In genomic region chr13:111353508-111353907, GRCh38 we compare ENCODE assay signal across 34 cellular contexts. TPM values are rescaled to one million over a fixed set of nuclear protein-coding genes. Genes with fewer than 3 reads are reported as not detected.
A peak's percentile ranks its signal among the peaks of the same experiment; 100 is the strongest.
DNase-seq lines count a peak whose midpoint lies in the region; ATAC-seq and TF ChIP-seq lines count a peak whose summit lies in the region.
"Had no signal": no experiment of that assay in that cellular context is flagged by ENCODE, and none has a peak within 500 bp of the region (broad histone marks: within the 10 kb centered on the region; RNA-seq: fewer than 3 reads in every experiment).

No MANE protein-coding gene starts in this region.

- no peak overlapping the region for H3K9ac ChIP-seq in mesenchymal stem cell (ENCODE audit: low read length)
- H3K9ac ChIP-seq: BLaER1; BLaER1 treated with 17β-estradiol and CSF1 and Interleukin-3, amounts not matched to agents 10 nM and 100 nM had no signal

- no peaks in the 10 kb centered on the region for H3K36me3 Mint-ChIP-seq in activated CD4-positive, alpha-beta T cell treated with anti-CD3 and anti-CD28 coated beads, Interleukin-2, amount 10 ng/mL, durations not matched to agents 24 days and 14 days (ENCODE audit: low read depth)
- no peaks in the 10 kb centered on the region for H3K36me3 Mint-ChIP-seq in activated CD4-positive, alpha-beta T cell treated with anti-CD3 and anti-CD28 coated beads for 36 hours (ENCODE audit: low read depth)
- no peaks in the 10 kb centered on the region for H3K36me3 Mint-ChIP-seq in CD8-positive, alpha-beta T cell
- H3K36me3 Mint-ChIP-seq: CD14-positive monocyte had no signal

- H3K4me1 Mint-ChIP-seq in activated CD4-positive, alpha-beta T cell treated with anti-CD3 and anti-CD28 coated beads, Interleukin-2, amount 10 ng/mL, durations not matched to agents 24 days and 14 days = no peaks in the 10 kb centered on the region
- H3K4me1 Mint-ChIP-seq in activated CD4-positive, alpha-beta T cell treated with anti-CD3 and anti-CD28 coated beads for 36 hours = peaks cover 8% of the 10 kb centered on the region
- H3K4me1 Mint-ChIP-seq in CD8-positive, alpha-beta T cell (ENCODE audit: low read depth) = peaks cover 14% of the 10 kb centered on the region
- H3K4me1 Mint-ChIP-seq: B cell, CD14-positive monocyte had no signal

- TF ChIP-seq CTCF in esophagus muscularis mucosa (IDR thresholded peaks at IDR 0.05) (no peak), vagina (IDR thresholded peaks at IDR 0.05) (no peak)
- no peak for TF ChIP-seq CTCF in CD8-positive, alpha-beta T cell (IDR thresholded peaks at IDR 0.05)

- peak; percentile 21 for DNase-seq in activated CD4-positive, alpha-beta T cell treated with anti-CD3 and anti-CD28 coated beads, Interleukin-2, amount 10 ng/mL, durations not matched to agents 24 days and 14 days
- DNase-seq in activated CD4-positive, alpha-beta T cell treated with anti-CD3 and anti-CD28 coated beads for 36 hours = no peak
- DNase-seq in esophagus muscularis mucosa (ENCODE audit: extremely low spot score) = peak; percentile 81
- DNase-seq in vagina (ENCODE audit: extremely low spot score in 2 of 2) = peak; percentile 29 to 67
- no peak for DNase-seq in mesenchymal stem cell
- no peak for DNase-seq in CD8-positive, alpha-beta T cell
- DNase-seq: 8988T; ACHN; AML-193; BE2C; C1 segment of cervical spinal cord; Caco-2; Calu3; CD4-positive, alpha-beta memory T cell; CD4-positive, alpha-beta T cell; CD4-positive, CD25-positive, alpha-beta regulatory T cell; CD8-positive, alpha-beta memory T cell; COR-L47; DMS 273 treated with DMSO at 0.1 percent for 48 hours; DMS153; DMS53; DMS79; DMS79 treated with DMSO at 0.1 percent for 48 hours; DND-41; EL had no signal

- no peaks in the 10 kb centered on the region for H3K27me3 ChIP-seq in esophagus muscularis mucosa
- H3K27me3 ChIP-seq in vagina = no peaks in the 10 kb centered on the region
- H3K27me3 ChIP-seq in mesenchymal stem cell (ENCODE audit: control insufficient read depth in 1 of 2, insufficient read depth in 1 of 2, low read length in 2 of 2) = peaks cover 0 to 16% of the 10 kb centered on the region in 2 experiments
- H3K27me3 ChIP-seq in CD8-positive, alpha-beta T cell (ENCODE audit: insufficient read depth, low read length) = no peaks in the 10 kb centered on the region
- H3K27me3 ChIP-seq: BLaER1; BLaER1 treated with 17β-estradiol and CSF1 and Interleukin-3, amounts not matched to agents 10 nM and 100 nM had no signal

- H3K4me1 ChIP-seq in esophagus muscularis mucosa (no peaks in the 10 kb centered on the region), vagina (no peaks in the 10 kb centered on the region), mesenchymal stem cell (ENCODE audit: control insufficient read depth, insufficient read depth, low read depth, low read length) (no peaks in the 10 kb centered on the region)
- H3K4me1 ChIP-seq in CD8-positive, alpha-beta T cell (ENCODE audit: insufficient read depth, low read length) = no peaks in the 10 kb centered on the region
- H3K4me1 ChIP-seq: A549; BE2C; BLaER1; BLaER1 treated with 17β-estradiol and CSF1 and Interleukin-3, amounts not matched to agents 10 nM and 100 nM; Caco-2 had no signal

- H2AFZ ChIP-seq in mesenchymal stem cell (ENCODE audit: low read depth, low read length) = no peak overlapping the region

- H3K27ac Mint-ChIP-seq in activated CD4-positive, alpha-beta T cell treated with anti-CD3 and anti-CD28 coated beads, Interleukin-2, amount 10 ng/mL, durations not matched to agents 24 days and 14 days = no peak overlapping the region
- H3K27ac Mint-ChIP-seq in activated CD4-positive, alpha-beta T cell treated with anti-CD3 and anti-CD28 coated beads for 36 hours = no peak overlapping the region
- no peak overlapping the region for H3K27ac Mint-ChIP-seq in CD8-positive, alpha-beta T cell
- H3K27ac Mint-ChIP-seq: B cell; CD14-positive monocyte; CD4-positive, alpha-beta memory T cell; CD4-positive, alpha-beta T cell; CD4-positive, CD25-positive, alpha-beta regulatory T cell; CD8-positive, alpha-beta memory T cell had no signal

- H3K27ac ChIP-seq in esophagus muscularis mucosa (replicated peaks in 1 of 4) (no peak overlapping the region), vagina (no peak overlapping the region), mesenchymal stem cell (ENCODE audit: low read length, poor library complexity, severe bottlenecking) (no peak overlapping the region)
- H3K27ac ChIP-seq in CD8-positive, alpha-beta T cell (ENCODE audit: low read depth, low read length) = no peak overlapping the region
- H3K27ac ChIP-seq: 22Rv1; A549; BLaER1; BLaER1 treated with 17β-estradiol and CSF1 and Interleukin-3, amounts not matched to agents 10 nM and 100 nM; C4-2B had no signal

- H3K79me1 ChIP-seq in mesenchymal stem cell (replicated peaks; ENCODE audit: low read length, poor library complexity, severe bottlenecking) = no peaks in the 10 kb centered on the region

- no peak overlapping the region for H2AK5ac ChIP-seq in mesenchymal stem cell (ENCODE audit: low read length, severe bottlenecking)

- no peak overlapping the region for H3K23ac ChIP-seq in mesenchymal stem cell (ENCODE audit: low read length in 2 of 2)

- H3K27me3 Mint-ChIP-seq in activated CD4-positive, alpha-beta T cell treated with anti-CD3 and anti-CD28 coated beads, Interleukin-2, amount 10 ng/mL, durations not matched to agents 24 days and 14 days = peaks cover 15% of the 10 kb centered on the region
- no peaks in the 10 kb centered on the region for H3K27me3 Mint-ChIP-seq in activated CD4-positive, alpha-beta T cell treated with anti-CD3 and anti-CD28 coated beads for 36 hours
- H3K27me3 Mint-ChIP-seq in CD8-positive, alpha-beta T cell (ENCODE audit: low read depth) = no peaks in the 10 kb centered on the region
- H3K27me3 Mint-ChIP-seq: CD4-positive, alpha-beta T cell had no signal

- no peak overlapping the region for H3K18ac ChIP-seq in mesenchymal stem cell (ENCODE audit: low read depth in 1 of 2, low read length in 2 of 2)

- H2BK15ac ChIP-seq in mesenchymal stem cell (ENCODE audit: low read depth, poor library complexity, severe bottlenecking) = no peak overlapping the region

- peaks cover 0 to 3% (median 0%) of the 10 kb centered on the region in 4 donors for H3K9me3 ChIP-seq in esophagus muscularis mucosa
- no peaks in the 10 kb centered on the region for H3K9me3 ChIP-seq in vagina
- H3K9me3 ChIP-seq in mesenchymal stem cell (ENCODE audit: control insufficient read depth, low read length) = no peaks in the 10 kb centered on the region
- H3K9me3 ChIP-seq in CD8-positive, alpha-beta T cell (ENCODE audit: low read length) = no peaks in the 10 kb centered on the region
- H3K9me3 ChIP-seq: A549, BE2C, Caco-2 had no signal

- H4K91ac ChIP-seq in mesenchymal stem cell (ENCODE audit: low read length) = no peak overlapping the region

- no peak for TF ChIP-seq EP300 in esophagus muscularis mucosa (IDR thresholded peaks at IDR 0.05)

- CTCF ChIA-PET in activated CD4-positive, alpha-beta T cell treated with anti-CD3 and anti-CD28 coated beads for 36 hours (lab: Charles Lee) = no interaction called here
- CTCF ChIA-PET in CD8-positive, alpha-beta T cell (lab: Charles Lee) = no interaction called here

- no peak overlapping the region for H3K14ac ChIP-seq in mesenchymal stem cell (ENCODE audit: low read length in 2 of 2)

- intact Hi-C loops in activated CD4-positive, alpha-beta T cell treated with anti-CD3 and anti-CD28 coated beads, Interleukin-2, amount 10 ng/mL, durations not matched to agents 24 days and 14 days (cut with micrococcal nuclease) = no loop called here
- intact Hi-C loops in activated CD4-positive, alpha-beta T cell treated with anti-CD3 and anti-CD28 coated beads for 36 hours (cut with DNase I, micrococcal nuclease) = no loop called here
- intact Hi-C loops in esophagus muscularis mucosa (cut with DNase I) (no loop called here), vagina (cut with DNase I) (no loop called here)
- intact Hi-C loops in CD8-positive, alpha-beta T cell (cut with DNase I, micrococcal nuclease) = no loop called here

- H3K4me3 ChIP-seq in esophagus muscularis mucosa (no peak overlapping the region), vagina (no peak overlapping the region), mesenchymal stem cell (ENCODE audit: insufficient read depth in 1 of 2, low read depth in 1 of 2, low read length in 2 of 2) (no peak overlapping the region)
- H3K4me3 ChIP-seq in CD8-positive, alpha-beta T cell (ENCODE audit: low read depth, low read length) = no peak overlapping the region
- H3K4me3 ChIP-seq: A549; BLaER1; BLaER1 treated with 17β-estradiol and CSF1 and Interleukin-3, amounts not matched to agents 10 nM and 100 nM had no signal

- POLR2A ChIA-PET in activated CD4-positive, alpha-beta T cell treated with anti-CD3 and anti-CD28 coated beads for 36 hours (lab: Charles Lee) = no interaction called here
- POLR2A ChIA-PET in CD8-positive, alpha-beta T cell (lab: Charles Lee) = no interaction called here

- no peak overlapping the region for H3K4me2 ChIP-seq in mesenchymal stem cell (ENCODE audit: low read length, poor library complexity, severe bottlenecking)
- H3K4me2 ChIP-seq: A549; BLaER1; BLaER1 treated with 17β-estradiol and CSF1 and Interleukin-3, amounts not matched to agents 10 nM and 100 nM had no signal

- no peak overlapping the region for H2BK5ac ChIP-seq in mesenchymal stem cell (ENCODE audit: low read depth, low read length, poor library complexity, severe bottlenecking)

- TF ChIP-seq POLR2A in esophagus muscularis mucosa (IDR thresholded peaks at IDR 0.05; ENCODE audit: low read depth) = no peak
- TF ChIP-seq POLR2A in vagina (IDR thresholded peaks at IDR 0.05) = no peak

- H2BK12ac ChIP-seq in mesenchymal stem cell (ENCODE audit: low read length in 2 of 2) = no peak overlapping the region

- WGBS in esophagus muscularis mucosa = 75% methylated on average over 2 of the region's 2 CpGs
- 58% methylated on average over 2 of the region's 2 CpGs for WGBS in mesenchymal stem cell

- H2BK120ac ChIP-seq in mesenchymal stem cell (ENCODE audit: low read depth, low read length) = no peak overlapping the region

- no peaks in the 10 kb centered on the region for H3K9me3 Mint-ChIP-seq in activated CD4-positive, alpha-beta T cell treated with anti-CD3 and anti-CD28 coated beads, Interleukin-2, amount 10 ng/mL, durations not matched to agents 24 days and 14 days
- no peaks in the 10 kb centered on the region for H3K9me3 Mint-ChIP-seq in activated CD4-positive, alpha-beta T cell treated with anti-CD3 and anti-CD28 coated beads for 36 hours (ENCODE audit: low read depth)
- peaks cover 5% of the 10 kb centered on the region for H3K9me3 Mint-ChIP-seq in CD8-positive, alpha-beta T cell

- no peaks in the 10 kb centered on the region for H3K36me3 ChIP-seq in esophagus muscularis mucosa
- no peaks in the 10 kb centered on the region for H3K36me3 ChIP-seq in vagina
- H3K36me3 ChIP-seq in mesenchymal stem cell (ENCODE audit: control insufficient read depth in 1 of 2, insufficient read depth in 2 of 2, low read depth in 1 of 2, low read length in 2 of 2) = no peaks in the 10 kb centered on the region
- no peaks in the 10 kb centered on the region for H3K36me3 ChIP-seq in CD8-positive, alpha-beta T cell (ENCODE audit: insufficient read depth, low read length)
- H3K36me3 ChIP-seq: BE2C; BLaER1; BLaER1 treated with 17β-estradiol and CSF1 and Interleukin-3, amounts not matched to agents 10 nM and 100 nM had no signal

- no peak overlapping the region for H4K8ac ChIP-seq in mesenchymal stem cell (ENCODE audit: low read length)

- no peak overlapping the region for H3K4ac ChIP-seq in mesenchymal stem cell (ENCODE audit: low read depth in 1 of 2, low read length in 2 of 2)

- no peak overlapping the region for H3K4me3 Mint-ChIP-seq in activated CD4-positive, alpha-beta T cell treated with anti-CD3 and anti-CD28 coated beads, Interleukin-2, amount 10 ng/mL, durations not matched to agents 24 days and 14 days
- no peak overlapping the region for H3K4me3 Mint-ChIP-seq in activated CD4-positive, alpha-beta T cell treated with anti-CD3 and anti-CD28 coated beads for 36 hours
- H3K4me3 Mint-ChIP-seq in CD8-positive, alpha-beta T cell = no peak overlapping the region
- H3K4me3 Mint-ChIP-seq: B cell; CD14-positive monocyte; CD4-positive, alpha-beta memory T cell; CD4-positive, alpha-beta T cell; CD4-positive, CD25-positive, alpha-beta regulatory T cell; CD8-positive, alpha-beta memory T cell had no signal

- no peak for ATAC-seq in activated CD4-positive, alpha-beta T cell treated with anti-CD3 and anti-CD28 coated beads for 36 hours
- ATAC-seq in CD8-positive, alpha-beta T cell = no peak
- ATAC-seq: A549 had no signal

RNA-seq across cellular contexts. Expression of gene TEX29, which starts 33.1 kb away (rescaled TPM):
- 0.50 and 0.51 TPM in 2 replicates for total RNA-seq in activated CD4-positive, alpha-beta T cell treated with anti-CD3 and anti-CD28 coated beads, Interleukin-2, amount 10 ng/mL, durations not matched to agents 24 days and 14 days
- under 1 TPM; 0.30 to 0.46 TPM for total RNA-seq in activated CD4-positive, alpha-beta T cell treated with anti-CD3 and anti-CD28 coated beads for 36 hours
- total RNA-seq in esophagus muscularis mucosa = under 1 TPM in 2 of 4 donors, not detected in 2; 0.83 to 0.99 TPM
- total RNA-seq in vagina = 2.9 TPM
- 0.41 TPM for polyA plus RNA-seq in mesenchymal stem cell (2013, experiment 1 of 2)
- 0.44 TPM for polyA plus RNA-seq in mesenchymal stem cell (2013, experiment 2 of 2)
- total RNA-seq in CD8-positive, alpha-beta T cell = under 1 TPM in 1 of 2 experiments, not detected in 1; 0.42 TPM
- total RNA-seq: A172; Caco-2; Calu3; CD4-positive, CD25-positive, alpha-beta regulatory T cell; CD8-positive, alpha-beta memory T cell; Daoy had no signal
- polyA plus RNA-seq: CD4-positive, CD25-positive, alpha-beta regulatory T cell; CD8-positive, alpha-beta memory T cell had no signal

Comparison
In these comparisons a context has a peak if more than half of its experiments do, and no peak if none do; other contexts are left out.
1. DNase-seq: peak in activated CD4-positive, alpha-beta T cell treated with anti-CD3 and anti-CD28 coated beads, Interleukin-2, amount 10 ng/mL, durations not matched to agents 24 days and 14 days (single experiment), esophagus muscularis mucosa (single experiment) and vagina (2 of 2); none in activated CD4-positive, alpha-beta T cell treated with anti-CD3 and anti-CD28 coated beads for 36 hours (single experiment), mesenchymal stem cell (single experiment) and CD8-positive, alpha-beta T cell (0 of 7).